ENCODE assay signal across 1 cellular context in the genomic region with DNA sequence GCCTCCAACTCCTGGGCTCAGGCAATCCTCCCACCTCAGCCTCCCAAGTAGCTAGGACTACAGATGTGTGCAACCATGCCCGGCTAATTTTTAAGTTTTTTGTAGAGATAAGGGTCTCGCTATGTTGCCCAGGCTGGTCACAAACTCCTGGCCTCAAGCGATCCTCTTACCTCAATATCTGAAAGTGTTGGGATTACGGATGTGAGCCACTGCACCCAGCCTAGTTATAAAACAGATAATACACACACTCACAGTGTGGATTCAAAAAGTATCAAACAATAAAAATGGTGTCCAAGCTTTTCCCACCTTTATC.
TF ChIP-seq lines count a peak whose summit lies in the region.

No MANE protein-coding gene starts in this region.

TF ChIP-seq in K562, 482 proteins besides CTCF, POLR2A, EP300 and RAD21 (continued from another document and continues in another):
- TF ChIP-seq, protein P1, sequence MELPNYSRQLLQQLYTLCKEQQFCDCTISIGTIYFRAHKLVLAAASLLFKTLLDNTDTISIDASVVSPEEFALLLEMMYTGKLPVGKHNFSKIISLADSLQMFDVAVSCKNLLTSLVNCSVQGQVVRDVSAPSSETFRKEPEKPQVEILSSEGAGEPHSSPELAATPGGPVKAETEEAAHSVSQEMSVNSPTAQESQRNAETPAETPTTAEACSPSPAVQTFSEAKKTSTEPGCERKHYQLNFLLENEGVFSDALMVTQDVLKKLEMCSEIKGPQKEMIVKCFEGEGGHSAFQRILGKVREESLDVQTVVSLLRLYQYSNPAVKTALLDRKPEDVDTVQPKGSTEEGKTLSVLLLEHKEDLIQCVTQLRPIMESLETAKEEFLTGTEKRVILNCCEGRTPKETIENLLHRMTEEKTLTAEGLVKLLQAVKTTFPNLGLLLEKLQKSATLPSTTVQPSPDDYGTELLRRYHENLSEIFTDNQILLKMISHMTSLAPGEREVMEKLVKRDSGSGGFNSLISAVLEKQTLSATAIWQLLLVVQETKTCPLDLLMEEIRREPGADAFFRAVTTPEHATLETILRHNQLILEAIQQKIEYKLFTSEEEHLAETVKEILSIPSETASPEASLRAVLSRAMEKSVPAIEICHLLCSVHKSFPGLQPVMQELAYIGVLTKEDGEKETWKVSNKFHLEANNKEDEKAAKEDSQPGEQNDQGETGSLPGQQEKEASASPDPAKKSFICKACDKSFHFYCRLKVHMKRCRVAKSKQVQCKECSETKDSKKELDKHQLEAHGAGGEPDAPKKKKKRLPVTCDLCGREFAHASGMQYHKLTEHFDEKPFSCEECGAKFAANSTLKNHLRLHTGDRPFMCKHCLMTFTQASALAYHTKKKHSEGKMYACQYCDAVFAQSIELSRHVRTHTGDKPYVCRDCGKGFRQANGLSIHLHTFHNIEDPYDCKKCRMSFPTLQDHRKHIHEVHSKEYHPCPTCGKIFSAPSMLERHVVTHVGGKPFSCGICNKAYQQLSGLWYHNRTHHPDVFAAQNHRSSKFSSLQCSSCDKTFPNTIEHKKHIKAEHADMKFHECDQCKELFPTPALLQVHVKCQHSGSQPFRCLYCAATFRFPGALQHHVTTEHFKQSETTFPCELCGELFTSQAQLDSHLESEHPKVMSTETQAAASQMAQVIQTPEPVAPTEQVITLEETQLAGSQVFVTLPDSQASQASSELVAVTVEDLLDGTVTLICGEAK (IDR thresholded peaks at IDR 0.05): no peak
- TF ChIP-seq, protein P1 (CRISPR knock-in tag; IDR thresholded peaks at IDR 0.05): 0 out of 2 replicates have a peak, but pooled peaks have one; percentile 46
- TF ChIP-seq PHF8 (IDR thresholded peaks at IDR 0.05; ENCODE audit: borderline replicate concordance, low read length) (no peak), NR4A1 (CRISPR knock-in tag; IDR thresholded peaks at IDR 0.05) (no peak), NR4A1 (tag; IDR thresholded peaks at IDR 0.05) (no peak), SIN3A (IDR thresholded peaks at IDR 0.05; ENCODE audit: borderline replicate concordance in 2 of 2, control insufficient read depth in 1 of 2, low read depth in 2 of 2, low read length in 2 of 2) (no peak), MCM7 (IDR thresholded peaks at IDR 0.05) (no peak), TSC22D4 (tag; IDR thresholded peaks at IDR 0.05) (no peak), HOXB6 (CRISPR knock-in tag; IDR thresholded peaks at IDR 0.05; ENCODE audit: borderline replicate concordance) (0 out of 2 replicates have a peak, but pooled peaks have one; percentile 51), NCOA4 (IDR thresholded peaks at IDR 0.05; ENCODE audit: partially characterized antibody) (no peak), ZNF197 (CRISPR knock-in tag; IDR thresholded peaks at IDR 0.05; ENCODE audit: low read depth) (no peak), POLR2H (tag; IDR thresholded peaks at IDR 0.05; ENCODE audit: low read depth) (no peak), ZNF695 (CRISPR knock-in tag; IDR thresholded peaks at IDR 0.05) (no peak), HDAC3 (IDR thresholded peaks at IDR 0.05; ENCODE audit: borderline replicate concordance, partially characterized antibody) (no peak), SRF (CRISPR knock-in tag; IDR thresholded peaks at IDR 0.05) (no peak), ELF4 (CRISPR knock-in tag; IDR thresholded peaks at IDR 0.05) (no peak), L3MBTL2 (IDR thresholded peaks at IDR 0.05) (no peak), KDM5B (IDR thresholded peaks at IDR 0.05; ENCODE audit: insufficient replicate concordance, low read depth, low read length) (no peak), ARID2 (IDR thresholded peaks at IDR 0.05) (no peak), POLR2AphosphoS5 (IDR thresholded peaks at IDR 0.05; ENCODE audit: control insufficient read depth, insufficient read depth, low read depth, low read length) (no peak), MYNN (IDR thresholded peaks at IDR 0.05) (no peak), MYNN (CRISPR knock-in tag; IDR thresholded peaks at IDR 0.05) (no peak), HDAC1 (IDR thresholded peaks at IDR 0.05) (0 out of 4 replicates have a peak, but pooled peaks of 1 of the 2 experiments have one; percentile 12)
- TF ChIP-seq, protein P2, sequence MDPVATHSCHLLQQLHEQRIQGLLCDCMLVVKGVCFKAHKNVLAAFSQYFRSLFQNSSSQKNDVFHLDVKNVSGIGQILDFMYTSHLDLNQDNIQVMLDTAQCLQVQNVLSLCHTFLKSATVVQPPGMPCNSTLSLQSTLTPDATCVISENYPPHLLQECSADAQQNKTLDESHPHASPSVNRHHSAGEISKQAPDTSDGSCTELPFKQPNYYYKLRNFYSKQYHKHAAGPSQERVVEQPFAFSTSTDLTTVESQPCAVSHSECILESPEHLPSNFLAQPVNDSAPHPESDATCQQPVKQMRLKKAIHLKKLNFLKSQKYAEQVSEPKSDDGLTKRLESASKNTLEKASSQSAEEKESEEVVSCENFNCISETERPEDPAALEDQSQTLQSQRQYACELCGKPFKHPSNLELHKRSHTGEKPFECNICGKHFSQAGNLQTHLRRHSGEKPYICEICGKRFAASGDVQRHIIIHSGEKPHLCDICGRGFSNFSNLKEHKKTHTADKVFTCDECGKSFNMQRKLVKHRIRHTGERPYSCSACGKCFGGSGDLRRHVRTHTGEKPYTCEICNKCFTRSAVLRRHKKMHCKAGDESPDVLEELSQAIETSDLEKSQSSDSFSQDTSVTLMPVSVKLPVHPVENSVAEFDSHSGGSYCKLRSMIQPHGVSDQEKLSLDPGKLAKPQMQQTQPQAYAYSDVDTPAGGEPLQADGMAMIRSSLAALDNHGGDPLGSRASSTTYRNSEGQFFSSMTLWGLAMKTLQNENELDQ (CRISPR knock-in tag; IDR thresholded peaks at IDR 0.05; ENCODE audit: borderline replicate concordance): no peak
- TF ChIP-seq, protein P3, sequence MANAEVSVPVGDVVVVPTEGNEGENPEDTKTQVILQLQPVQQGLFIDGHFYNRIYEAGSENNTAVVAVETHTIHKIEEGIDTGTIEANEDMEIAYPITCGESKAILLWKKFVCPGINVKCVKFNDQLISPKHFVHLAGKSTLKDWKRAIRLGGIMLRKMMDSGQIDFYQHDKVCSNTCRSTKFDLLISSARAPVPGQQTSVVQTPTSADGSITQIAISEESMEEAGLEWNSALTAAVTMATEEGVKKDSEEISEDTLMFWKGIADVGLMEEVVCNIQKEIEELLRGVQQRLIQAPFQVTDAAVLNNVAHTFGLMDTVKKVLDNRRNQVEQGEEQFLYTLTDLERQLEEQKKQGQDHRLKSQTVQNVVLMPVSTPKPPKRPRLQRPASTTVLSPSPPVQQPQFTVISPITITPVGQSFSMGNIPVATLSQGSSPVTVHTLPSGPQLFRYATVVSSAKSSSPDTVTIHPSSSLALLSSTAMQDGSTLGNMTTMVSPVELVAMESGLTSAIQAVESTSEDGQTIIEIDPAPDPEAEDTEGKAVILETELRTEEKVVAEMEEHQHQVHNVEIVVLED (CRISPR knock-in tag; IDR thresholded peaks at IDR 0.05): no peak
- TF ChIP-seq, protein P4, sequence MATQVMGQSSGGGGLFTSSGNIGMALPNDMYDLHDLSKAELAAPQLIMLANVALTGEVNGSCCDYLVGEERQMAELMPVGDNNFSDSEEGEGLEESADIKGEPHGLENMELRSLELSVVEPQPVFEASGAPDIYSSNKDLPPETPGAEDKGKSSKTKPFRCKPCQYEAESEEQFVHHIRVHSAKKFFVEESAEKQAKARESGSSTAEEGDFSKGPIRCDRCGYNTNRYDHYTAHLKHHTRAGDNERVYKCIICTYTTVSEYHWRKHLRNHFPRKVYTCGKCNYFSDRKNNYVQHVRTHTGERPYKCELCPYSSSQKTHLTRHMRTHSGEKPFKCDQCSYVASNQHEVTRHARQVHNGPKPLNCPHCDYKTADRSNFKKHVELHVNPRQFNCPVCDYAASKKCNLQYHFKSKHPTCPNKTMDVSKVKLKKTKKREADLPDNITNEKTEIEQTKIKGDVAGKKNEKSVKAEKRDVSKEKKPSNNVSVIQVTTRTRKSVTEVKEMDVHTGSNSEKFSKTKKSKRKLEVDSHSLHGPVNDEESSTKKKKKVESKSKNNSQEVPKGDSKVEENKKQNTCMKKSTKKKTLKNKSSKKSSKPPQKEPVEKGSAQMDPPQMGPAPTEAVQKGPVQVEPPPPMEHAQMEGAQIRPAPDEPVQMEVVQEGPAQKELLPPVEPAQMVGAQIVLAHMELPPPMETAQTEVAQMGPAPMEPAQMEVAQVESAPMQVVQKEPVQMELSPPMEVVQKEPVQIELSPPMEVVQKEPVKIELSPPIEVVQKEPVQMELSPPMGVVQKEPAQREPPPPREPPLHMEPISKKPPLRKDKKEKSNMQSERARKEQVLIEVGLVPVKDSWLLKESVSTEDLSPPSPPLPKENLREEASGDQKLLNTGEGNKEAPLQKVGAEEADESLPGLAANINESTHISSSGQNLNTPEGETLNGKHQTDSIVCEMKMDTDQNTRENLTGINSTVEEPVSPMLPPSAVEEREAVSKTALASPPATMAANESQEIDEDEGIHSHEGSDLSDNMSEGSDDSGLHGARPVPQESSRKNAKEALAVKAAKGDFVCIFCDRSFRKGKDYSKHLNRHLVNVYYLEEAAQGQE (CRISPR knock-in tag; IDR thresholded peaks at IDR 0.05; ENCODE audit: low read depth): no peak
- TF ChIP-seq, protein P5, sequence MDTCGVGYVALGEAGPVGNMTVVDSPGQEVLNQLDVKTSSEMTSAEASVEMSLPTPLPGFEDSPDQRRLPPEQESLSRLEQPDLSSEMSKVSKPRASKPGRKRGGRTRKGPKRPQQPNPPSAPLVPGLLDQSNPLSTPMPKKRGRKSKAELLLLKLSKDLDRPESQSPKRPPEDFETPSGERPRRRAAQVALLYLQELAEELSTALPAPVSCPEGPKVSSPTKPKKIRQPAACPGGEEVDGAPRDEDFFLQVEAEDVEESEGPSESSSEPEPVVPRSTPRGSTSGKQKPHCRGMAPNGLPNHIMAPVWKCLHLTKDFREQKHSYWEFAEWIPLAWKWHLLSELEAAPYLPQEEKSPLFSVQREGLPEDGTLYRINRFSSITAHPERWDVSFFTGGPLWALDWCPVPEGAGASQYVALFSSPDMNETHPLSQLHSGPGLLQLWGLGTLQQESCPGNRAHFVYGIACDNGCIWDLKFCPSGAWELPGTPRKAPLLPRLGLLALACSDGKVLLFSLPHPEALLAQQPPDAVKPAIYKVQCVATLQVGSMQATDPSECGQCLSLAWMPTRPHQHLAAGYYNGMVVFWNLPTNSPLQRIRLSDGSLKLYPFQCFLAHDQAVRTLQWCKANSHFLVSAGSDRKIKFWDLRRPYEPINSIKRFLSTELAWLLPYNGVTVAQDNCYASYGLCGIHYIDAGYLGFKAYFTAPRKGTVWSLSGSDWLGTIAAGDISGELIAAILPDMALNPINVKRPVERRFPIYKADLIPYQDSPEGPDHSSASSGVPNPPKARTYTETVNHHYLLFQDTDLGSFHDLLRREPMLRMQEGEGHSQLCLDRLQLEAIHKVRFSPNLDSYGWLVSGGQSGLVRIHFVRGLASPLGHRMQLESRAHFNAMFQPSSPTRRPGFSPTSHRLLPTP (IDR thresholded peaks at IDR 0.05; ENCODE audit: borderline replicate concordance, extremely low read depth, insufficient read length): no peak
- TF ChIP-seq, protein P6, sequence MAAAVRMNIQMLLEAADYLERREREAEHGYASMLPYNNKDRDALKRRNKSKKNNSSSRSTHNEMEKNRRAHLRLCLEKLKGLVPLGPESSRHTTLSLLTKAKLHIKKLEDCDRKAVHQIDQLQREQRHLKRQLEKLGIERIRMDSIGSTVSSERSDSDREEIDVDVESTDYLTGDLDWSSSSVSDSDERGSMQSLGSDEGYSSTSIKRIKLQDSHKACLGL (CRISPR knock-in tag; IDR thresholded peaks at IDR 0.05; ENCODE audit: borderline replicate concordance, poor library complexity, severe bottlenecking): no peak
- TF ChIP-seq, protein P7, sequence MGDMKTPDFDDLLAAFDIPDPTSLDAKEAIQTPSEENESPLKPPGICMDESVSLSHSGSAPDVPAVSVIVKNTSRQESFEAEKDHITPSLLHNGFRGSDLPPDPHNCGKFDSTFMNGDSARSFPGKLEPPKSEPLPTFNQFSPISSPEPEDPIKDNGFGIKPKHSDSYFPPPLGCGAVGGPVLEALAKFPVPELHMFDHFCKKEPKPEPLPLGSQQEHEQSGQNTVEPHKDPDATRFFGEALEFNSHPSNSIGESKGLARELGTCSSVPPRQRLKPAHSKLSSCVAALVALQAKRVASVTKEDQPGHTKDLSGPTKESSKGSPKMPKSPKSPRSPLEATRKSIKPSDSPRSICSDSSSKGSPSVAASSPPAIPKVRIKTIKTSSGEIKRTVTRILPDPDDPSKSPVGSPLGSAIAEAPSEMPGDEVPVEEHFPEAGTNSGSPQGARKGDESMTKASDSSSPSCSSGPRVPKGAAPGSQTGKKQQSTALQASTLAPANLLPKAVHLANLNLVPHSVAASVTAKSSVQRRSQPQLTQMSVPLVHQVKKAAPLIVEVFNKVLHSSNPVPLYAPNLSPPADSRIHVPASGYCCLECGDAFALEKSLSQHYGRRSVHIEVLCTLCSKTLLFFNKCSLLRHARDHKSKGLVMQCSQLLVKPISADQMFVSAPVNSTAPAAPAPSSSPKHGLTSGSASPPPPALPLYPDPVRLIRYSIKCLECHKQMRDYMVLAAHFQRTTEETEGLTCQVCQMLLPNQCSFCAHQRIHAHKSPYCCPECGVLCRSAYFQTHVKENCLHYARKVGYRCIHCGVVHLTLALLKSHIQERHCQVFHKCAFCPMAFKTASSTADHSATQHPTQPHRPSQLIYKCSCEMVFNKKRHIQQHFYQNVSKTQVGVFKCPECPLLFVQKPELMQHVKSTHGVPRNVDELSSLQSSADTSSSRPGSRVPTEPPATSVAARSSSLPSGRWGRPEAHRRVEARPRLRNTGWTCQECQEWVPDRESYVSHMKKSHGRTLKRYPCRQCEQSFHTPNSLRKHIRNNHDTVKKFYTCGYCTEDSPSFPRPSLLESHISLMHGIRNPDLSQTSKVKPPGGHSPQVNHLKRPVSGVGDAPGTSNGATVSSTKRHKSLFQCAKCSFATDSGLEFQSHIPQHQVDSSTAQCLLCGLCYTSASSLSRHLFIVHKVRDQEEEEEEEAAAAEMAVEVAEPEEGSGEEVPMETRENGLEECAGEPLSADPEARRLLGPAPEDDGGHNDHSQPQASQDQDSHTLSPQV (IDR thresholded peaks at IDR 0.05): no peak
